Comparison of ENCODE assay signal across 1 cellular context in the genomic region with DNA sequence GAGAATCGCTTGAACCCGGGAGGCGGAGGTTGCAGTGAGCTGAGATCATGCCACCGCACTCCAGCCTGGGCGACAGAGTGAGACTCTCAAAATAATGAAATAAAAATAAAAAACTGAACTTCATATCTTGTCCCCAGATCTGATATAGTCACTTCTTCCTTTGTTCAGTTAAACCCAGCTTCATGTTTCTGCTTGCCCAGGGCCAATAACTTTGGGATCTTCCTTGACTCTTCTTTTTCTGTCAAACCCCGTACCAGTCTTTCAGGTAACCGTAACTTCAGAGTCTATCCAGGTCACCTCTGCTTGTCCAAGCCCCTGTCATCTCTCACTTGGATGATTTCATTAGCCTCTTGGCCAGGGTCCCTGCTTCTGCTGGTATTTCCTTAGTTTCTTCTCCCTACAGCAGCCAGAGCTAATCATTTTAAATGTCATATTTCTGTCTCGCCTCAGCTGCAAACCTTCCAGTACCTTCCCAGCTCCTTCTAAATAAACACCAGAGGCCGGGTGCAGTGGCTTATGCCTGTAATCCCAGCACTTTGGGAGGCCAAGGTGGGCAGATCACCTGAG.
TF ChIP-seq lines count a peak whose summit lies in the region.

No MANE protein-coding gene starts in this region.

TF ChIP-seq in K562, 482 proteins besides CTCF, POLR2A, EP300 and RAD21 (continued from another document):
- TF ChIP-seq, protein P1, sequence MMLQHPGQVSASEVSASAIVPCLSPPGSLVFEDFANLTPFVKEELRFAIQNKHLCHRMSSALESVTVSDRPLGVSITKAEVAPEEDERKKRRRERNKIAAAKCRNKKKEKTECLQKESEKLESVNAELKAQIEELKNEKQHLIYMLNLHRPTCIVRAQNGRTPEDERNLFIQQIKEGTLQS (IDR thresholded peaks at IDR 0.05): no peak
- TF ChIP-seq, protein P1 (CRISPR knock-in tag; conservative IDR thresholded peaks at IDR 0.05): 0 out of 2 replicates have a peak, but pooled peaks have one; percentile 19
- no peak for TF ChIP-seq RHOXF2B (CRISPR knock-in tag; conservative IDR thresholded peaks at IDR 0.05)
- TF ChIP-seq, protein P2, sequence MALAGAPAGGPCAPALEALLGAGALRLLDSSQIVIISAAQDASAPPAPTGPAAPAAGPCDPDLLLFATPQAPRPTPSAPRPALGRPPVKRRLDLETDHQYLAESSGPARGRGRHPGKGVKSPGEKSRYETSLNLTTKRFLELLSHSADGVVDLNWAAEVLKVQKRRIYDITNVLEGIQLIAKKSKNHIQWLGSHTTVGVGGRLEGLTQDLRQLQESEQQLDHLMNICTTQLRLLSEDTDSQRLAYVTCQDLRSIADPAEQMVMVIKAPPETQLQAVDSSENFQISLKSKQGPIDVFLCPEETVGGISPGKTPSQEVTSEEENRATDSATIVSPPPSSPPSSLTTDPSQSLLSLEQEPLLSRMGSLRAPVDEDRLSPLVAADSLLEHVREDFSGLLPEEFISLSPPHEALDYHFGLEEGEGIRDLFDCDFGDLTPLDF (CRISPR knock-in tag; IDR thresholded peaks at IDR 0.05): peak; percentile 53; the same call in 1 of the 2 replicates
- TF ChIP-seq, protein P3, sequence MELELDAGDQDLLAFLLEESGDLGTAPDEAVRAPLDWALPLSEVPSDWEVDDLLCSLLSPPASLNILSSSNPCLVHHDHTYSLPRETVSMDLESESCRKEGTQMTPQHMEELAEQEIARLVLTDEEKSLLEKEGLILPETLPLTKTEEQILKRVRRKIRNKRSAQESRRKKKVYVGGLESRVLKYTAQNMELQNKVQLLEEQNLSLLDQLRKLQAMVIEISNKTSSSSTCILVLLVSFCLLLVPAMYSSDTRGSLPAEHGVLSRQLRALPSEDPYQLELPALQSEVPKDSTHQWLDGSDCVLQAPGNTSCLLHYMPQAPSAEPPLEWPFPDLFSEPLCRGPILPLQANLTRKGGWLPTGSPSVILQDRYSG (tag; conservative IDR thresholded peaks at IDR 0.05; ENCODE audit: low read depth): no peak
